In genomic region chr1:20320734-20321133, GRCh38 we compare ENCODE assay signal across 21 cellular contexts. TPM values are rescaled to one million over a fixed set of nuclear protein-coding genes. Genes with fewer than 3 reads are reported as not detected.
"Had no signal": no experiment of that assay in that cellular context is flagged by ENCODE, and none has a peak within 500 bp of the region (broad histone marks: within the 10 kb centered on the region; RNA-seq: fewer than 3 reads in every experiment).

No MANE protein-coding gene starts in this region.

- H3K4me3 ChIP-seq: body of pancreas, esophagus squamous epithelium, hepatocyte, left lung, neural progenitor cell, ovary, tibial nerve had no signal

- H3K27me3 ChIP-seq: body of pancreas, neural progenitor cell, ovary had no signal

- ATAC-seq: activated CD4-positive, alpha-beta T cell treated with anti-CD3 and anti-CD28 coated beads for 36 hours; body of pancreas; left lung; stimulated activated naive B cell treated with anti-CD40 and anti-IgM and Interleukin-4, amounts not matched to agents 10 μg/mL and 1 μg/mL and 100 μg/mL, for 72 hours had no signal

- H3K4me3 Mint-ChIP-seq: activated CD4-positive, alpha-beta memory T cell treated with anti-CD3 and anti-CD28 coated beads, Interleukin-2, amount 10 ng/mL, durations not matched to agents 7 days and 5 days; activated CD4-positive, alpha-beta T cell treated with anti-CD3 and anti-CD28 coated beads for 36 hours; neural progenitor cell; stimulated activated naive B cell treated with anti-CD40 and anti-IgM and Interleukin-4, amounts not matched to agents 10 μg/mL and 1 μg/mL and 100 μg/mL, for 72 hours had no signal

- H3K36me3 Mint-ChIP-seq: neural progenitor cell; stimulated activated naive B cell treated with anti-CD40 and anti-IgM and Interleukin-4, amounts not matched to agents 10 μg/mL and 1 μg/mL and 100 μg/mL, for 72 hours had no signal

- H3K27ac Mint-ChIP-seq: activated CD4-positive, alpha-beta memory T cell treated with anti-CD3 and anti-CD28 coated beads, Interleukin-2, amount 10 ng/mL, durations not matched to agents 7 days and 5 days; activated CD4-positive, alpha-beta T cell treated with anti-CD3 and anti-CD28 coated beads for 36 hours; neural progenitor cell; stimulated activated naive B cell treated with anti-CD40 and anti-IgM and Interleukin-4, amounts not matched to agents 10 μg/mL and 1 μg/mL and 100 μg/mL, for 72 hours had no signal

- H3K27ac ChIP-seq: body of pancreas, esophagus squamous epithelium, hepatocyte, left lung, neural progenitor cell, ovary, tibial nerve had no signal

- H3K79me2 ChIP-seq: hepatocyte had no signal

- DNase-seq: activated CD4-positive, alpha-beta memory T cell treated with anti-CD3 and anti-CD28 coated beads, Interleukin-2, amount 10 ng/mL, durations not matched to agents 7 days and 5 days; activated CD4-positive, alpha-beta T cell treated with anti-CD3 and anti-CD28 coated beads for 36 hours; activated naive CD4-positive, alpha-beta T cell treated with anti-CD3 and anti-CD28 coated beads, Interleukin-2, amount 50 U/mL, for 16 hours; body of pancreas; central memory CD4-positive, alpha-beta T cell; cortex of kidney; effector CD4-positive, alpha-beta T cell; esophagus squamous epithelium; left lung; mammary epithelial cell; ovary; stimulated activated CD4-positive, alpha-beta T cell treated with anti-CD3 and anti-CD28 coated beads, Interleukin-1b, Interleukin-23, amount 100 ng/mL, for 48 hours; stimulated activated naive B cell treated with anti-CD40 and anti-IgM and Interleukin-4, amounts not matched to agents 10 μg/mL and 1 μg/mL and 100 μg/mL, for 72 hours; T-helper 9 cell had no signal

- H3K9me3 ChIP-seq: body of pancreas, esophagus squamous epithelium, left lung, ovary, tibial nerve had no signal

- H3K4me2 ChIP-seq: hepatocyte, neural progenitor cell had no signal

- H3K36me3 ChIP-seq: esophagus squamous epithelium, left lung, neural progenitor cell, ovary, tibial nerve had no signal

- H3K9me3 Mint-ChIP-seq: activated CD4-positive, alpha-beta memory T cell treated with anti-CD3 and anti-CD28 coated beads, Interleukin-2, amount 10 ng/mL, durations not matched to agents 7 days and 5 days; neural progenitor cell; stimulated activated naive B cell treated with anti-CD40 and anti-IgM and Interleukin-4, amounts not matched to agents 10 μg/mL and 1 μg/mL and 100 μg/mL, for 72 hours had no signal

- H3K9ac ChIP-seq: neural progenitor cell had no signal

- H2AFZ ChIP-seq: hepatocyte, neural progenitor cell had no signal

RNA-seq across cellular contexts. Expression of gene VWA5B1, which starts 30.1 kb away (rescaled TPM):
- total RNA-seq: activated CD4-positive, alpha-beta memory T cell treated with anti-CD3 and anti-CD28 coated beads, Interleukin-2, amount 10 ng/mL, durations not matched to agents 7 days and 5 days; activated CD4-positive, alpha-beta T cell treated with anti-CD3 and anti-CD28 coated beads for 36 hours; body of pancreas; endothelial cell of umbilical vein; esophagus squamous epithelium; fibroblast of villous mesenchyme; glomerular endothelial cell; mammary epithelial cell; subcutaneous adipose tissue; tibial nerve had no signal
